1 cellular context compared by ENCODE assay signal in genomic region chr16:84732332-84732673, GRCh38.
A peak's percentile ranks its signal among the peaks of the same experiment; 100 is the strongest.
TF ChIP-seq lines count a peak whose summit lies in the region.

No MANE protein-coding gene starts in this region.

TF ChIP-seq in GM12878, 131 proteins besides CTCF, POLR2A, EP300 and RAD21:
- TF ChIP-seq ZNF24 (IDR thresholded peaks at IDR 0.05): 0 out of 2 replicates have a peak, but pooled peaks have one; percentile 8
